24 cellular contexts compared by ENCODE assay signal in the genomic region with DNA sequence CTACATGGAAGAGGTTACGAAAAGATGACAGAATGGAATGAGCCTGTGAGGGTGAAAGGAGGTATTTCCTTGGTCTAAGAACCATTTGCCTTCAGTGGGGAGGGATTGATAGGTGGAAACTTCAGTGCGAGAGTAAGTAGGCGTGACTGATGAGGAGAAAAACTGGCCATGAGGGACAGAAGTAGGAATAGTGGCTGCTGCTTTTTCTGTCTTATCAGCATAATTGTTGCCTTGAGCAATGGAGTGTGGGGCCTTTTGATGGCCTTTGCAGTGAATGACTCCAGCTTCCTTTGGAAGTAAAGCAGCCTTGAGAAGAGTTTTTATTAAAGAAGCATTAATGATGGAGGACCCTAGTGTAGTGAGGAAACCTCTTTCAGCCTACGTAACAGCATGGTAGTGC. TPM values are rescaled to one million over a fixed set of nuclear protein-coding genes. Genes with fewer than 3 reads are reported as not detected.
DNase-seq lines count a peak whose midpoint lies in the region; ATAC-seq, FAIRE-seq and TF ChIP-seq lines count a peak whose summit lies in the region.
"Had no signal": no experiment of that assay in that cellular context is flagged by ENCODE, and none has a peak within 500 bp of the region (broad histone marks: within the 10 kb centered on the region; RNA-seq: fewer than 3 reads in every experiment).

No MANE protein-coding gene starts in this region.

- H3K9ac ChIP-seq in HepG2 (ENCODE audit: insufficient read depth, low read depth, low read length), result no peak overlapping the region
- no peak overlapping the region for H3K9ac ChIP-seq in stomach smooth muscle (ENCODE audit: low read length in 2 of 2)

- H4K20me1 ChIP-seq in HepG2 (ENCODE audit: insufficient read depth, low read length), result no peaks in the 10 kb centered on the region

- H3K27ac Mint-ChIP-seq in mesothelial cell of epicardium, result peak overlapping the region; percentile 10
- H3K27ac Mint-ChIP-seq: CD14-positive monocyte, HFFc6 had no signal

- POLR2A ChIA-PET in HepG2 (lab: Yijun Ruan, JAX), result interaction anchor here (0.8 to 1.0 kb wide), 3 partner anchors 16 to 54 kb away, joined by 3 to 4 read pairs (median 3); partner anchors contain the start of gene SLC2A8

- peaks cover 8% of the 10 kb centered on the region for H3K36me3 Mint-ChIP-seq in mesothelial cell of epicardium

- in situ Hi-C loops in HepG2 (cut with HindIII; ENCODE audit: extremely low pct_ligation_motif_present, low pct_unique_long_range_greater_than_20kb), result no loop called here

- no peak overlapping the region for H2AFZ ChIP-seq in HepG2 (ENCODE audit: low read length)
- H2AFZ ChIP-seq: PC-9 had no signal

- H3K9me3 ChIP-seq in HepG2 (ENCODE audit: low read length), result no peaks in the 10 kb centered on the region
- no peaks in the 10 kb centered on the region for H3K9me3 ChIP-seq in right lobe of liver
- H3K9me3 ChIP-seq in stomach smooth muscle (ENCODE audit: control insufficient read depth in 2 of 2, low read length in 2 of 2), result no peaks in the 10 kb centered on the region

- H3K79me2 ChIP-seq in HepG2 (ENCODE audit: insufficient read depth, low read length), result no peaks in the 10 kb centered on the region

- no peak overlapping the region for H3K4me3 Mint-ChIP-seq in mesothelial cell of epicardium
- H3K4me3 Mint-ChIP-seq: HFFc6 had no signal

- H3K9me3 Mint-ChIP-seq in mesothelial cell of epicardium, result no peaks in the 10 kb centered on the region
- H3K9me3 Mint-ChIP-seq: CD14-positive monocyte, HFFc6 had no signal

- H3K27me3 ChIP-seq in HepG2 (ENCODE audit: control insufficient read depth in 1 of 2, insufficient read depth in 2 of 2, low read length in 2 of 2), result no peaks in the 10 kb centered on the region
- H3K27me3 ChIP-seq in right lobe of liver, result no peaks in the 10 kb centered on the region
- H3K27me3 ChIP-seq in stomach smooth muscle (ENCODE audit: control insufficient read depth in 1 of 2, insufficient read depth in 2 of 2, low read length in 2 of 2), result no peaks in the 10 kb centered on the region

- no peak for TF ChIP-seq RAD21 in HepG2 (CRISPR knock-in tag; IDR thresholded peaks at IDR 0.05)

- no TSS peak for BruUV-seq in HepG2 (replicated peaks; lab: Mats Ljungman, UMichigan)

- TF ChIP-seq CTCF in HepG2 (CRISPR knock-in tag; IDR thresholded peaks at IDR 0.05), result no peak
- TF ChIP-seq CTCF in right lobe of liver (IDR thresholded peaks at IDR 0.05), result no peak
- no peak for TF ChIP-seq CTCF in mesothelial cell of epicardium (IDR thresholded peaks at IDR 0.05; ENCODE audit: unreplicated experiment)

- H3K27ac ChIP-seq in HepG2 (ENCODE audit: extremely low read length, insufficient read depth, low read length) (no peak overlapping the region), right lobe of liver (no peak overlapping the region), stomach smooth muscle (ENCODE audit: low read length) (peak overlapping the region; percentile 41)
- H3K27ac ChIP-seq: PC-9 had no signal

- CTCF ChIA-PET in HepG2 (lab: Yijun Ruan, JAX; ENCODE audit: low intra/inter-chr PET ratio, low total read pairs), result no interaction called here

- H3K4me1 ChIP-seq in HepG2 (ENCODE audit: insufficient read depth, low read length) (0 out of 2 replicates have a peak, but pooled peaks cover 5% of the 10 kb centered on the region), right lobe of liver (no peaks in the 10 kb centered on the region), stomach smooth muscle (ENCODE audit: control insufficient read depth, insufficient read depth, low read length) (peaks cover 14% of the 10 kb centered on the region)

- no peaks in the 10 kb centered on the region for H3K36me3 ChIP-seq in HepG2 (replicated peaks in 1 of 2; ENCODE audit: control insufficient read depth in 1 of 2, insufficient read depth in 2 of 2, low read length in 2 of 2)
- H3K36me3 ChIP-seq in right lobe of liver, result no peaks in the 10 kb centered on the region
- peaks cover 0 to 2% of the 10 kb centered on the region in 2 donors for H3K36me3 ChIP-seq in stomach smooth muscle (ENCODE audit: control insufficient read depth in 2 of 2, insufficient read depth in 2 of 2, low read length in 2 of 2)

- no peaks in the 10 kb centered on the region for H3K27me3 Mint-ChIP-seq in mesothelial cell of epicardium (ENCODE audit: low read depth)

- no peak for TF ChIP-seq POLR2A in HepG2 (IDR thresholded peaks at IDR 0.05; ENCODE audit: insufficient read depth in 1 of 2, low read depth in 2 of 2, low read length in 2 of 2)
- no peak for TF ChIP-seq POLR2A in right lobe of liver (IDR thresholded peaks at IDR 0.05)

- no peak overlapping the region for H3K4me2 ChIP-seq in HepG2 (ENCODE audit: low read depth, low read length)
- H3K4me2 ChIP-seq: PC-9 had no signal

- DNase-seq in HepG2 (ENCODE audit: low spot score) (no peak), right lobe of liver (no peak), mesothelial cell of epicardium (ENCODE audit: low spot score in 2 of 2, unreplicated experiment in 2 of 2) (no peak), NCI-H1417 treated with DMSO at 0.1 percent for 48 hours (lab: John Stamatoyannopoulos, UW) (no peak), NCI-H2196 (lab: John Stamatoyannopoulos, UW; ENCODE audit: unreplicated experiment) (no peak)
- DNase-seq: 8988T, EL, GF-D8, H7, HFFc6, KBM-7, MM.1S, NCI-H1048, NCI-H1436, NCI-H187 treated with DMSO at 0.1 percent for 48 hours, NCI-H226, NCI-H510A treated with DMSO at 0.1 percent for 48 hours, NCI-H748 treated with DMSO at 0.1 percent for 48 hours, PC-9, RPMI8226, SHP77 had no signal

- ATAC-seq in HepG2 (no peak), right lobe of liver (no peak), GM18520 (IDR thresholded peaks at IDR 0.05; ENCODE audit: unreplicated experiment) (no peak)

- intact Hi-C loops in HepG2 (cut with micrococcal nuclease; ENCODE audit: unreplicated experiment) (no loop called here), right lobe of liver (cut with DNase I) (no loop called here)

- FAIRE-seq in HepG2 (lab: Jason Lieb, UNC), result no peak

- 96% methylated on average over 4 of the region's 4 CpGs for WGBS in HepG2 (ENCODE audit: low lambda C conversion rate)
- WGBS in right lobe of liver (ENCODE audit: insufficient coverage, low coverage, low lambda C conversion rate, missing lambda C conversion rate), result 100% methylated on average over 2 of the region's 4 CpGs

- no peak overlapping the region for H3K4me3 ChIP-seq in HepG2 (replicated peaks in 1 of 3; ENCODE audit: insufficient read depth in 1 of 3, low read depth in 2 of 3, low read length in 3 of 3)
- H3K4me3 ChIP-seq in right lobe of liver, result no peak overlapping the region
- no peak overlapping the region for H3K4me3 ChIP-seq in stomach smooth muscle (ENCODE audit: low read length in 2 of 2)
- H3K4me3 ChIP-seq: PC-9 had no signal

- TF ChIP-seq EP300 in HepG2 (IDR thresholded peaks at IDR 0.05; ENCODE audit: low read depth in 2 of 2, low read length in 2 of 2) (no peak), HepG2 (CRISPR knock-in tag; IDR thresholded peaks at IDR 0.05; ENCODE audit: borderline replicate concordance) (no peak)

- peaks cover 19% of the 10 kb centered on the region for H3K4me1 Mint-ChIP-seq in mesothelial cell of epicardium

RNA-seq across cellular contexts. Expression of gene ZNF79, which starts 9.0 kb away (rescaled TPM):
- total RNA-seq in HepG2 (2016; rRNA removed; fragmentation: Illumina TruSeq; extraction: Trizol), result 7.3 and 8.1 TPM in 2 replicates
- total RNA-seq in HepG2 (2016; cell fraction: cytosol; rRNA removed; fragmentation: Illumina TruSeq; extraction: Trizol; ENCODE audit: low read depth), result 3.1 and 3.7 TPM in 2 replicates
- 7.1 and 8.1 TPM in 2 replicates for total RNA-seq in HepG2 (2016; cell fraction: insoluble cytoplasmic fraction; rRNA removed; fragmentation: Illumina TruSeq; extraction: Trizol)
- 5.0 and 6.4 TPM in 2 replicates for total RNA-seq in HepG2 (2016; cell fraction: membrane; rRNA removed; fragmentation: Illumina TruSeq; extraction: Trizol)
- total RNA-seq in HepG2 (2016; cell fraction: nucleus; rRNA removed; fragmentation: Illumina TruSeq; extraction: Trizol), result 6.5 and 7.4 TPM in 2 replicates
- 3.7 and 4.0 TPM in 2 replicates for polyA plus RNA-seq in HepG2 (2011; rRNA removed)
- polyA plus RNA-seq in HepG2 (2011; cell fraction: cytosol; rRNA removed), result 2.4 and 2.7 TPM in 2 replicates
- polyA plus RNA-seq in HepG2 (2011; cell fraction: nucleus; rRNA removed), result 6.0 and 7.5 TPM in 2 replicates
- 2.6 and 3.2 TPM in 2 replicates for polyA plus RNA-seq in HepG2 (2012)
- polyA plus RNA-seq in HepG2 (2016; cell fraction: cytosol; fragmentation: Illumina TruSeq; extraction: Trizol; ENCODE audit: low read depth), result 0.52 and 0.70 TPM in 2 replicates
- 4.7 TPM in 2 replicates for polyA plus RNA-seq in HepG2 (2016; cell fraction: insoluble cytoplasmic fraction; fragmentation: Illumina TruSeq; extraction: Trizol; ENCODE audit: low read depth)
- polyA plus RNA-seq in HepG2 (2016; cell fraction: membrane; fragmentation: Illumina TruSeq; extraction: Trizol; ENCODE audit: low read depth), result 1.3 and 1.4 TPM in 2 replicates
- 8.9 and 9.1 TPM in 2 replicates for polyA plus RNA-seq in HepG2 (2016; cell fraction: nucleus; fragmentation: Illumina TruSeq; extraction: Trizol; ENCODE audit: insufficient read depth, low read depth)
- polyA minus RNA-seq in HepG2 (2011; rRNA and poly(A)+ RNA removed; ENCODE audit: low replicate concordance), result 6.0 and 28.4 TPM in 2 replicates
- 3.7 and 4.2 TPM in 2 replicates for polyA minus RNA-seq in HepG2 (2011; cell fraction: cytosol; rRNA and poly(A)+ RNA removed)
- 7.9 and 11.3 TPM in 2 replicates for polyA minus RNA-seq in HepG2 (2011; cell fraction: nucleus; rRNA and poly(A)+ RNA removed)
- 1 to 10 TPM; 2.5 to 4.6 (median 3.5) TPM for total RNA-seq in right lobe of liver
- total RNA-seq in mesothelial cell of epicardium, result 11.0 to 12.1 TPM (median 11.6 TPM) in 3 replicates

RNA-seq across cellular contexts. Expression of gene SLC2A8, which starts 18.2 kb away (rescaled TPM):
- total RNA-seq in HepG2 (2016; rRNA removed; fragmentation: Illumina TruSeq; extraction: Trizol) (24.0 and 48.6 TPM in 2 replicates), right lobe of liver (10 to 100 TPM; 16.2 to 25.0 (median 18.8) TPM), mesothelial cell of epicardium (30.9 to 36.0 TPM (median 32.7 TPM) in 3 replicates)
- total RNA-seq in HepG2 (2016; cell fraction: cytosol; rRNA removed; fragmentation: Illumina TruSeq; extraction: Trizol; ENCODE audit: low read depth), result 25.8 and 26.2 TPM in 2 replicates
- 22.9 and 51.3 TPM in 2 replicates for total RNA-seq in HepG2 (2016; cell fraction: insoluble cytoplasmic fraction; rRNA removed; fragmentation: Illumina TruSeq; extraction: Trizol)
- total RNA-seq in HepG2 (2016; cell fraction: membrane; rRNA removed; fragmentation: Illumina TruSeq; extraction: Trizol), result 32.1 and 33.0 TPM in 2 replicates
- total RNA-seq in HepG2 (2016; cell fraction: nucleus; rRNA removed; fragmentation: Illumina TruSeq; extraction: Trizol), result 53.8 and 57.0 TPM in 2 replicates
- polyA plus RNA-seq in HepG2 (2011; rRNA removed), result 22.6 and 37.2 TPM in 2 replicates
- polyA plus RNA-seq in HepG2 (2011; cell fraction: cytosol; rRNA removed), result 20.3 and 26.4 TPM in 2 replicates
- polyA plus RNA-seq in HepG2 (2011; cell fraction: nucleus; rRNA removed), result 73.4 and 80.9 TPM in 2 replicates
- 15.9 and 25.8 TPM in 2 replicates for polyA plus RNA-seq in HepG2 (2012)
- 18.5 and 21.9 TPM in 2 replicates for polyA plus RNA-seq in HepG2 (2016; cell fraction: cytosol; fragmentation: Illumina TruSeq; extraction: Trizol; ENCODE audit: low read depth)
- 22.6 and 24.1 TPM in 2 replicates for polyA plus RNA-seq in HepG2 (2016; cell fraction: insoluble cytoplasmic fraction; fragmentation: Illumina TruSeq; extraction: Trizol; ENCODE audit: low read depth)
- 21.2 and 23.1 TPM in 2 replicates for polyA plus RNA-seq in HepG2 (2016; cell fraction: membrane; fragmentation: Illumina TruSeq; extraction: Trizol; ENCODE audit: low read depth)
- polyA plus RNA-seq in HepG2 (2016; cell fraction: nucleus; fragmentation: Illumina TruSeq; extraction: Trizol; ENCODE audit: insufficient read depth, low read depth), result 112 and 118 TPM in 2 replicates
- 29.8 and 66.3 TPM in 2 replicates for polyA minus RNA-seq in HepG2 (2011; rRNA and poly(A)+ RNA removed; ENCODE audit: low replicate concordance)
- 13.0 and 13.3 TPM in 2 replicates for polyA minus RNA-seq in HepG2 (2011; cell fraction: cytosol; rRNA and poly(A)+ RNA removed)
- polyA minus RNA-seq in HepG2 (2011; cell fraction: nucleus; rRNA and poly(A)+ RNA removed), result 25.1 and 26.0 TPM in 2 replicates

RNA-seq across cellular contexts. Expression of gene RPL12, which starts 36.0 kb away (rescaled TPM):
- 1,551 and 1,660 TPM in 2 replicates for total RNA-seq in HepG2 (2016; rRNA removed; fragmentation: Illumina TruSeq; extraction: Trizol)
- 6,549 and 6,971 TPM in 2 replicates for total RNA-seq in HepG2 (2016; cell fraction: cytosol; rRNA removed; fragmentation: Illumina TruSeq; extraction: Trizol; ENCODE audit: low read depth)
- total RNA-seq in HepG2 (2016; cell fraction: insoluble cytoplasmic fraction; rRNA removed; fragmentation: Illumina TruSeq; extraction: Trizol), result 1,601 and 1,648 TPM in 2 replicates
- total RNA-seq in HepG2 (2016; cell fraction: membrane; rRNA removed; fragmentation: Illumina TruSeq; extraction: Trizol), result 4,907 and 5,180 TPM in 2 replicates
- total RNA-seq in HepG2 (2016; cell fraction: nucleus; rRNA removed; fragmentation: Illumina TruSeq; extraction: Trizol), result 525 and 558 TPM in 2 replicates
- 2,097 and 2,590 TPM in 2 replicates for polyA plus RNA-seq in HepG2 (2011; rRNA removed)
- 3,919 and 3,963 TPM in 2 replicates for polyA plus RNA-seq in HepG2 (2011; cell fraction: cytosol; rRNA removed)
- 619 and 713 TPM in 2 replicates for polyA plus RNA-seq in HepG2 (2011; cell fraction: nucleus; rRNA removed)
- 2,179 and 2,497 TPM in 2 replicates for polyA plus RNA-seq in HepG2 (2012)
- 11,205 and 11,665 TPM in 2 replicates for polyA plus RNA-seq in HepG2 (2016; cell fraction: cytosol; fragmentation: Illumina TruSeq; extraction: Trizol; ENCODE audit: low read depth)
- polyA plus RNA-seq in HepG2 (2016; cell fraction: insoluble cytoplasmic fraction; fragmentation: Illumina TruSeq; extraction: Trizol; ENCODE audit: low read depth), result 2,434 and 2,480 TPM in 2 replicates
- 6,884 and 7,463 TPM in 2 replicates for polyA plus RNA-seq in HepG2 (2016; cell fraction: membrane; fragmentation: Illumina TruSeq; extraction: Trizol; ENCODE audit: low read depth)
- 1,156 and 1,223 TPM in 2 replicates for polyA plus RNA-seq in HepG2 (2016; cell fraction: nucleus; fragmentation: Illumina TruSeq; extraction: Trizol; ENCODE audit: insufficient read depth, low read depth)
- polyA minus RNA-seq in HepG2 (2011; rRNA and poly(A)+ RNA removed; ENCODE audit: low replicate concordance), result 706 and 1,371 TPM in 2 replicates
- 461 and 478 TPM in 2 replicates for polyA minus RNA-seq in HepG2 (2011; cell fraction: cytosol; rRNA and poly(A)+ RNA removed)
- polyA minus RNA-seq in HepG2 (2011; cell fraction: nucleus; rRNA and poly(A)+ RNA removed), result 198 and 299 TPM in 2 replicates
- total RNA-seq in right lobe of liver, result 100 to 1,000 TPM; 271 to 907 (median 364) TPM
- 1,125 to 1,180 TPM (median 1,165 TPM) in 3 replicates for total RNA-seq in mesothelial cell of epicardium

RNA-seq across cellular contexts. Expression of gene LRSAM1, which starts 36.2 kb away (rescaled TPM):
- total RNA-seq in HepG2 (2016; rRNA removed; fragmentation: Illumina TruSeq; extraction: Trizol) (4.6 and 8.7 TPM in 2 replicates), right lobe of liver (10 to 100 TPM in 5 of 6 experiments, 1 to 10 TPM in 1; 9.4 to 13.3 (median 12.1) TPM), mesothelial cell of epicardium (27.1 to 28.0 TPM (median 27.4 TPM) in 3 replicates)
- total RNA-seq in HepG2 (2016; cell fraction: cytosol; rRNA removed; fragmentation: Illumina TruSeq; extraction: Trizol; ENCODE audit: low read depth), result 1.5 and 1.7 TPM in 2 replicates
- 4.2 and 9.8 TPM in 2 replicates for total RNA-seq in HepG2 (2016; cell fraction: insoluble cytoplasmic fraction; rRNA removed; fragmentation: Illumina TruSeq; extraction: Trizol)
- 3.2 and 4.0 TPM in 2 replicates for total RNA-seq in HepG2 (2016; cell fraction: membrane; rRNA removed; fragmentation: Illumina TruSeq; extraction: Trizol)
- total RNA-seq in HepG2 (2016; cell fraction: nucleus; rRNA removed; fragmentation: Illumina TruSeq; extraction: Trizol), result 9.5 and 16.9 TPM in 2 replicates
- polyA plus RNA-seq in HepG2 (2011; rRNA removed), result 10.2 and 12.2 TPM in 2 replicates
- 4.1 and 5.2 TPM in 2 replicates for polyA plus RNA-seq in HepG2 (2011; cell fraction: cytosol; rRNA removed)
- 68.4 and 76.1 TPM in 2 replicates for polyA plus RNA-seq in HepG2 (2011; cell fraction: nucleus; rRNA removed)
- 10.0 and 14.6 TPM in 2 replicates for polyA plus RNA-seq in HepG2 (2012)
- 1.2 and 1.5 TPM in 2 replicates for polyA plus RNA-seq in HepG2 (2016; cell fraction: cytosol; fragmentation: Illumina TruSeq; extraction: Trizol; ENCODE audit: low read depth)
- polyA plus RNA-seq in HepG2 (2016; cell fraction: insoluble cytoplasmic fraction; fragmentation: Illumina TruSeq; extraction: Trizol; ENCODE audit: low read depth), result 5.4 and 6.9 TPM in 2 replicates
- polyA plus RNA-seq in HepG2 (2016; cell fraction: membrane; fragmentation: Illumina TruSeq; extraction: Trizol; ENCODE audit: low read depth), result 1.2 and 2.1 TPM in 2 replicates
- polyA plus RNA-seq in HepG2 (2016; cell fraction: nucleus; fragmentation: Illumina TruSeq; extraction: Trizol; ENCODE audit: insufficient read depth, low read depth), result 21.9 and 22.1 TPM in 2 replicates
- 7.6 and 11.4 TPM in 2 replicates for polyA minus RNA-seq in HepG2 (2011; rRNA and poly(A)+ RNA removed; ENCODE audit: low replicate concordance)
- polyA minus RNA-seq in HepG2 (2011; cell fraction: cytosol; rRNA and poly(A)+ RNA removed), result 4.2 and 4.4 TPM in 2 replicates
- polyA minus RNA-seq in HepG2 (2011; cell fraction: nucleus; rRNA and poly(A)+ RNA removed), result 25.4 and 32.1 TPM in 2 replicates
